Comparison of ENCODE assay signal across 1 cellular context in genomic region chr6:135269399-135270005, GRCh38.
TF ChIP-seq lines count a peak whose summit lies in the region.

No MANE protein-coding gene starts in this region.

TF ChIP-seq in HepG2, 621 proteins besides CTCF, POLR2A, EP300 and RAD21 (continued from another document):
- TF ChIP-seq ZBTB39 (CRISPR knock-in tag; IDR thresholded peaks at IDR 0.05) = no peak
- TF ChIP-seq KDM5A (IDR thresholded peaks at IDR 0.05; ENCODE audit: borderline replicate concordance, low read length) = no peak
- no peak for TF ChIP-seq ELF1 (CRISPR knock-in tag; IDR thresholded peaks at IDR 0.05)
- TF ChIP-seq SP5 (CRISPR knock-in tag; IDR thresholded peaks at IDR 0.05; ENCODE audit: borderline replicate concordance, low read depth) = no peak
- TF ChIP-seq EEA1 (CRISPR knock-in tag; IDR thresholded peaks at IDR 0.05; ENCODE audit: borderline replicate concordance) = no peak
- TF ChIP-seq ZBTB37 (CRISPR knock-in tag; IDR thresholded peaks at IDR 0.05) = no peak
- no peak for TF ChIP-seq HNF1B (CRISPR knock-in tag; IDR thresholded peaks at IDR 0.05)
- no peak for TF ChIP-seq NFAT5 (CRISPR knock-in tag; IDR thresholded peaks at IDR 0.05)
- no peak for TF ChIP-seq ATF6 (CRISPR knock-in tag; conservative IDR thresholded peaks at IDR 0.05)
- no peak for TF ChIP-seq NFYC (CRISPR knock-in tag; IDR thresholded peaks at IDR 0.05)
- TF ChIP-seq ISL2 (CRISPR knock-in tag; IDR thresholded peaks at IDR 0.05) = no peak
- TF ChIP-seq ZC3H13 (CRISPR knock-in tag; IDR thresholded peaks at IDR 0.05) = no peak
- no peak for TF ChIP-seq NFIC (IDR thresholded peaks at IDR 0.05; ENCODE audit: low read length)
- TF ChIP-seq MYNN (CRISPR knock-in tag; IDR thresholded peaks at IDR 0.05; ENCODE audit: low read depth) = no peak
- TF ChIP-seq ZNF496 (CRISPR knock-in tag; IDR thresholded peaks at IDR 0.05; ENCODE audit: insufficient replicate concordance) = no peak
